ENCODE assay signal across 1 cellular context in the genomic region with DNA sequence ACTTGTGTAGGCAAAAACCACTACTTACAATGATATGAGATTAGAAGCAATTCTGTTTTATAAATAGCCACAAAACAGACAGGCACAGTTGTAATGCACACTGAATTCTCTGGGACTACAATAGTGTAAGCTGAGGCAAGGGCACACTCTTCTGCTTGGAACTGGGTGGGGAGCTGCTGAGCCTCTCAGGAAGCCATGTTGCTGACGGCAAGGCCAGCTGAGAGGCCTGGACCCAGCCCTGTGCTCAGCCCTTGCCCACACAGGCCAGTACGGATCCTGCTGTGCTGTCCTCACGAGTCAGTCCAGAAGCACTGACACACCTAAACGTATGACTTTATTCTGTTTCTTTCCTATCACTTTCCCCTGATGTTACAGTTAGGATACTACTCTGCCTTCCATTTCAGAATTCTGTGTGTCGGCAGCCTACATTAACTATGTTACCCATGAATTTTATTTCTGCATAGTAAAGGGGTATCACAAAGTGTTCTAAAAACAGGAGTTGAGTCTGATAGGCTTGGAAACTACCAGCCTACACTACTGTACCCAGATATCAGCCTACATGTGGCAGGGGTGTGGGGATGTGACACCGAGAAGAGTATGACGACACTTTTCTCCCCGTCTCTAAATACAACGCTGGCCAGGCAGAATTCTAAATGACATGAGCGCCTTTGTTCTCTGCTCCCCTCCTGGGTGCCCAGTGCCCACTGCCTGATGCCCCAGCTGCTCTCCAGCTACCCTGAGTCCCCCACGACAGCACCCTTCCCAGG.
TF ChIP-seq lines count a peak whose summit lies in the region.

No MANE protein-coding gene starts in this region.

TF ChIP-seq in K562, 482 proteins besides CTCF, POLR2A, EP300 and RAD21:
- TF ChIP-seq GABPB1 (CRISPR knock-in tag; IDR thresholded peaks at IDR 0.05) (no peak), ZNF140 (CRISPR knock-in tag; IDR thresholded peaks at IDR 0.05) (no peak), USF2 (CRISPR knock-in tag; IDR thresholded peaks at IDR 0.05) (no peak), MEIS2 (IDR thresholded peaks at IDR 0.05; ENCODE audit: partially characterized antibody) (no peak), MBD2 (IDR thresholded peaks at IDR 0.05; ENCODE audit: borderline replicate concordance, low read depth) (no peak), NCOR1 (IDR thresholded peaks at IDR 0.05) (no peak)
TF ChIP-seq in K562: peak in this region for 0.
